Comparison of ENCODE assay signal across 8 cellular contexts in genomic region chr10:119028900-119029612, GRCh38. TPM values are rescaled to one million over a fixed set of nuclear protein-coding genes. Genes with fewer than 3 reads are reported as not detected.
DNase-seq lines count a peak whose midpoint lies in the region; ATAC-seq lines count a peak whose summit lies in the region.

No MANE protein-coding gene starts in this region.

- H3K27me3 ChIP-seq in effector memory CD4-positive, alpha-beta T cell (replicated peaks; ENCODE audit: control insufficient read depth, insufficient read depth, low read length, poor library complexity, severe bottlenecking), result no peaks in the 10 kb centered on the region
- H3K27me3 ChIP-seq in mesenchymal stem cell (ENCODE audit: control insufficient read depth in 1 of 2, insufficient read depth in 1 of 2, low read length in 2 of 2), result no peaks in the 10 kb centered on the region

- no peak overlapping the region for H3K23ac ChIP-seq in mesenchymal stem cell (ENCODE audit: low read length in 2 of 2)

- no peak overlapping the region for H4K91ac ChIP-seq in mesenchymal stem cell (ENCODE audit: low read length)

- H2BK15ac ChIP-seq in mesenchymal stem cell (ENCODE audit: low read depth, poor library complexity, severe bottlenecking), result no peak overlapping the region

- no peaks in the 10 kb centered on the region for H3K9me3 ChIP-seq in effector memory CD4-positive, alpha-beta T cell (ENCODE audit: control insufficient read depth, low read length)
- H3K9me3 ChIP-seq in mesenchymal stem cell (ENCODE audit: control insufficient read depth, low read length), result no peaks in the 10 kb centered on the region

- H3K79me1 ChIP-seq in mesenchymal stem cell (replicated peaks; ENCODE audit: low read length, poor library complexity, severe bottlenecking), result peaks cover 3% of the 10 kb centered on the region

- H3K9ac ChIP-seq in mesenchymal stem cell (ENCODE audit: low read length), result peak overlapping the region; percentile 26

- no peak overlapping the region for H2BK5ac ChIP-seq in mesenchymal stem cell (ENCODE audit: low read depth, low read length, poor library complexity, severe bottlenecking)

- peak overlapping the region; percentile 4 for H3K27ac ChIP-seq in effector memory CD4-positive, alpha-beta T cell (ENCODE audit: insufficient read depth, low read length, poor library complexity, severe bottlenecking)
- peak overlapping the region; percentile 23 for H3K27ac ChIP-seq in mesenchymal stem cell (ENCODE audit: low read length, poor library complexity, severe bottlenecking)

- no peak overlapping the region for H3K14ac ChIP-seq in mesenchymal stem cell (ENCODE audit: low read length in 2 of 2)

- H2BK120ac ChIP-seq in mesenchymal stem cell (ENCODE audit: low read depth, low read length), result no peak overlapping the region

- H3K4me2 ChIP-seq in mesenchymal stem cell (ENCODE audit: low read length, poor library complexity, severe bottlenecking), result peak overlapping the region; percentile 95

- H2AK5ac ChIP-seq in mesenchymal stem cell (ENCODE audit: low read length, severe bottlenecking), result no peak overlapping the region

- no peak overlapping the region for H2BK12ac ChIP-seq in mesenchymal stem cell (ENCODE audit: low read length in 2 of 2)

- peaks cover 5% of the 10 kb centered on the region for H3K4me1 ChIP-seq in effector memory CD4-positive, alpha-beta T cell (ENCODE audit: control insufficient read depth, insufficient read depth, low read length, poor library complexity, severe bottlenecking)
- H3K4me1 ChIP-seq in mesenchymal stem cell (ENCODE audit: control insufficient read depth, insufficient read depth, low read depth, low read length), result peaks cover 34% of the 10 kb centered on the region

- ATAC-seq in HG03432 (IDR thresholded peaks at IDR 0.05; ENCODE audit: unreplicated experiment), result peak; percentile 65

- 11% methylated on average over 39 of the region's 68 CpGs for WGBS in mesenchymal stem cell

- no peak overlapping the region for H2AFZ ChIP-seq in mesenchymal stem cell (ENCODE audit: low read depth, low read length)

- H3K18ac ChIP-seq in mesenchymal stem cell (ENCODE audit: low read depth in 1 of 2, low read length in 2 of 2), result no peak overlapping the region

- H4K8ac ChIP-seq in mesenchymal stem cell (ENCODE audit: low read length), result no peak overlapping the region

- H3K4ac ChIP-seq in mesenchymal stem cell (ENCODE audit: low read depth in 1 of 2, low read length in 2 of 2), result no peak overlapping the region

- DNase-seq in Ammon's horn (ENCODE audit: low spot score), result peak; percentile 86
- peak; percentile 88 for DNase-seq in GM19238 (ENCODE audit: insufficient read length, low spot score)
- peak; percentile 88 for DNase-seq in NCI-H774 (lab: John Stamatoyannopoulos, UW)
- DNase-seq in activated CD8-positive, alpha-beta memory T cell treated with anti-CD3 and anti-CD28 coated beads for 48 hours (ENCODE audit: low read depth in 2 of 3, low spot score in 2 of 3), result peak; percentile 35 to 59 (median 56)
- peak; percentile 68 to 75 (median 75) for DNase-seq in effector memory CD4-positive, alpha-beta T cell
- peak; percentile 88 for DNase-seq in mesenchymal stem cell
- peak; percentile 56 to 64 (median 57) for DNase-seq in stimulated activated CD4-positive, alpha-beta T cell treated with anti-CD3 and anti-CD28 coated beads, TNF-alpha, amount 100 ng/mL, for 48 hours (ENCODE audit: low read depth in 3 of 3)

- peak overlapping the region; percentile 45 for H3K4me3 ChIP-seq in effector memory CD4-positive, alpha-beta T cell (ENCODE audit: insufficient read depth, low read depth, low read length, poor library complexity, severe bottlenecking)
- H3K4me3 ChIP-seq in mesenchymal stem cell (ENCODE audit: insufficient read depth in 1 of 2, low read depth in 1 of 2, low read length in 2 of 2), result peak overlapping the region; percentile 68 to 70

- peaks cover 4% of the 10 kb centered on the region for H3K36me3 ChIP-seq in effector memory CD4-positive, alpha-beta T cell (ENCODE audit: control insufficient read depth, insufficient read depth, low read length)
- peaks cover 8 to 30% of the 10 kb centered on the region in 2 experiments for H3K36me3 ChIP-seq in mesenchymal stem cell (ENCODE audit: control insufficient read depth in 1 of 2, insufficient read depth in 2 of 2, low read depth in 1 of 2, low read length in 2 of 2)

RNA-seq across cellular contexts. Expression of gene NANOS1, which starts 0.5 kb away (rescaled TPM):
- polyA plus RNA-seq in mesenchymal stem cell (2013, experiment 1 of 2), result 0.83 TPM
- 0.82 TPM for polyA plus RNA-seq in mesenchymal stem cell (2013, experiment 2 of 2)

RNA-seq across cellular contexts. Expression of gene EIF3A, which starts 51.6 kb away (rescaled TPM):
- 129 TPM for polyA plus RNA-seq in mesenchymal stem cell (2013, experiment 1 of 2)
- polyA plus RNA-seq in mesenchymal stem cell (2013, experiment 2 of 2), result 127 TPM

Comparison
In these comparisons a context has a peak if more than half of its experiments do, and no peak if none do; other contexts are left out.
1. Peak in every context shown above with its lines: DNase-seq, ATAC-seq, H3K4me3 ChIP-seq and H3K27ac ChIP-seq.